9 cellular contexts compared by ENCODE assay signal in the genomic region with DNA sequence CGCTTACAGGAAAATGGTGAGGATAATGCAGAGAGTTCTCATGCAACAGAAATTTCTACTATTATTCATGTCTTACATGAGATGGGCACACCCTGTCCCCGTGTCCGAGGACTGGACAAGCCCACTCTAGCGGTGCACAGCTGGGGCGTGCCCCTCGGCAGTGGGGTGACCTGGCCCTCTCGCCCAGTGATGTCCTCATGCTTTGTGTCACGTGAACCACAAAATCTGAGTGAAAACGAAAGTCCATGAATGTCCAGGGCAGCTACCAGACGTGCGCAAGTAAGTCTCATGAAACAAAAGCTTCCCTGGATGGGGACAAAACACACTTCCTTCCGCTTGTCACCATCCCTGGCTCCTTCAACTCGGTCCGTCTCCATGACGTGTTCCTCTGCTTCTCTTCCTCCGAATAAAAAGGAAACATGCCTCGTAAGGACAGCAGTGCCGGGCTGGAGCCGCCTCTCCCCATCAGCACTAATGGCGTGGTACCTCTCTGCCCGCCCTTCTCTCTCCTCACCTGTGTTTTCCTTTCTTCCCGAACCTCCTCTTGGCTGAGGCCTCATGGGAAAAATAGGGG. TPM values are rescaled to one million over a fixed set of nuclear protein-coding genes. Genes with fewer than 3 reads are reported as not detected.
A peak's percentile ranks its signal among the peaks of the same experiment; 100 is the strongest.
DNase-seq lines count a peak whose midpoint lies in the region; ATAC-seq and TF ChIP-seq lines count a peak whose summit lies in the region.
"Had no signal": no experiment of that assay in that cellular context is flagged by ENCODE, and none has a peak within 500 bp of the region (broad histone marks: within the 10 kb centered on the region; RNA-seq: fewer than 3 reads in every experiment).

No MANE protein-coding gene starts in this region.

- H3K4me1 ChIP-seq in gastroesophageal sphincter (peaks cover 2 to 46% (median 11%) of the 10 kb centered on the region in 3 donors), mucosa of descending colon (ENCODE audit: low read depth) (peaks cover 15% of the 10 kb centered on the region)

- TF ChIP-seq POLR2A in gastroesophageal sphincter (IDR thresholded peaks at IDR 0.05): no peak

- H3K4me3 ChIP-seq in gastroesophageal sphincter (peak overlapping the region in 1 of 2 donors; percentile 40), mucosa of descending colon (no peak overlapping the region)

- H3K36me3 ChIP-seq in gastroesophageal sphincter (no peaks in the 10 kb centered on the region), mucosa of descending colon (ENCODE audit: low read depth) (no peaks in the 10 kb centered on the region)

- TF ChIP-seq CTCF in gastroesophageal sphincter (IDR thresholded peaks at IDR 0.05) (no peak), mucosa of descending colon (IDR thresholded peaks at IDR 0.05) (no peak)

- TF ChIP-seq EP300 in gastroesophageal sphincter (IDR thresholded peaks at IDR 0.05): no peak

- H3K9me3 ChIP-seq in gastroesophageal sphincter: no peaks in the 10 kb centered on the region
- no peaks in the 10 kb centered on the region for H3K9me3 ChIP-seq in mucosa of descending colon

- peak; percentile 6 for DNase-seq in DMS53 treated with DMSO at 0.1 percent for 48 hours (lab: John Stamatoyannopoulos, UW; ENCODE audit: unreplicated experiment)
- DNase-seq in SK-N-DZ (ENCODE audit: low spot score): peak; percentile 47
- DNase-seq in sciatic nerve (ENCODE audit: low spot score): no peak
- no peak for DNase-seq in NCI-H1092 (lab: John Stamatoyannopoulos, UW)
- DNase-seq in retina: no peak
- DNase-seq in AML-193 (lab: John Stamatoyannopoulos, UW): no peak
- DNase-seq in mucosa of descending colon: no peak

- intact Hi-C loops in sciatic nerve (cut with DNase I): no loop called here
- intact Hi-C loops in mucosa of descending colon (cut with DNase I, micrococcal nuclease): no loop called here

- ATAC-seq in gastroesophageal sphincter (no peak), sciatic nerve (peak; percentile 24), mucosa of descending colon (no peak)

- WGBS in gastroesophageal sphincter (ENCODE audit: low coverage in 1 of 2), 2 donors: 57 to 83% methylated on average over 7 to 19 of the region's 22 CpGs

- peak overlapping the region; percentile 50 to 90 (median 82) for H3K27ac ChIP-seq in gastroesophageal sphincter
- H3K27ac ChIP-seq: VCaP had no signal

- H3K27me3 ChIP-seq in gastroesophageal sphincter: no peaks in the 10 kb centered on the region

RNA-seq across cellular contexts. Expression of a gene that starts 45.6 kb away (rescaled TPM):
- 103 and 125 TPM in 2 replicates for polyA plus RNA-seq in SK-N-DZ (2014; cell fraction: cytosol; rRNA removed)
- polyA plus RNA-seq in SK-N-DZ (2014; cell fraction: nucleus; rRNA removed): 331 and 363 TPM in 2 replicates
- total RNA-seq in gastroesophageal sphincter (100 to 1,000 TPM in 3 of 4 donors, 10 to 100 TPM in 1; 97.8 to 189 (median 114) TPM), sciatic nerve (254 TPM), mucosa of descending colon (100 to 1,000 TPM; 120 to 157 (median 155) TPM)

Comparison
In these comparisons a context has a peak if more than half of its experiments do, and no peak if none do; other contexts are left out.
1. DNase-seq: peak in DMS53 treated with DMSO at 0.1 percent for 48 hours (single experiment) and SK-N-DZ (single experiment); none in sciatic nerve (single experiment), NCI-H1092 (single experiment), retina (single experiment), AML-193 (0 of 2) and mucosa of descending colon (0 of 3).